In the genomic region with DNA sequence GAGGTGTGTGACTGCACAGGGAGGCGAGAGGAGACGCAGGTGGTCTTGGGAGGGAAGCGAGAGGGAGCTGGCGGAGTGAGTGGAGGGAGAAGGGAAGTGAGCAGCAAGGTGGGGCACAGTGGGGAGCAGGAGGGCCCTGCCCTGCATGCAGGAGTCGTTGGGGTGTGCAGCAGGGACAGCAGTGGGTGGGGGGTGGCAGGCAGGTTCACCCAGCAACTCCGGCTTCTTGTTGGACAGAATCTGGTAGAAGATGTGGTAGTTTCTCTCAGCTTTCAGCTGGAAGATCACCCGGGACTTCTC, we compare ENCODE assay signal across 19 cellular contexts. TPM values are rescaled to one million over a fixed set of nuclear protein-coding genes. Genes with fewer than 3 reads are reported as not detected.
DNase-seq lines count a peak whose midpoint lies in the region; ATAC-seq and TF ChIP-seq lines count a peak whose summit lies in the region.
"Had no signal": no experiment of that assay in that cellular context is flagged by ENCODE, and none has a peak within 500 bp of the region (broad histone marks: within the 10 kb centered on the region; RNA-seq: fewer than 3 reads in every experiment).

No MANE protein-coding gene starts in this region.

- TF ChIP-seq CTCF in left ventricle myocardium inferior (IDR thresholded peaks at IDR 0.05; ENCODE audit: borderline replicate concordance) (no peak), heart right ventricle (IDR thresholded peaks at IDR 0.05) (no peak), right atrium auricular region (IDR thresholded peaks at IDR 0.05) (no peak), dorsolateral prefrontal cortex (IDR thresholded peaks at IDR 0.05 in 54 of 56, conservative IDR thresholded peaks at IDR 0.05 in 2 of 56; ENCODE audit: low read depth in 1 of 56, partially characterized antibody in 56 of 56) (no peak), mesothelial cell of epicardium (IDR thresholded peaks at IDR 0.05; ENCODE audit: unreplicated experiment) (no peak)

- H3K9ac ChIP-seq in neuronal stem cell (ENCODE audit: low read depth, low read length, poor library complexity) = no peak overlapping the region

- peaks cover 67% of the 10 kb centered on the region for H3K27me3 Mint-ChIP-seq in mesothelial cell of epicardium (ENCODE audit: low read depth)

- H2BK5ac ChIP-seq in neuronal stem cell (ENCODE audit: low read length) = peak overlapping the region; percentile 68

- no peak overlapping the region for H2AK5ac ChIP-seq in neuronal stem cell (ENCODE audit: low read depth, low read length)

- H4K8ac ChIP-seq in neuronal stem cell (ENCODE audit: low read depth, low read length) = peak overlapping the region; percentile 76

- H3K27ac ChIP-seq in left ventricle myocardium inferior (replicated peaks) (peak overlapping the region; percentile 91), heart right ventricle (peak overlapping the region in 2 of 10 donors; percentile 19 to 48), right atrium auricular region (peak overlapping the region; percentile 81 to 91), neuronal stem cell (replicated peaks; ENCODE audit: low read length) (no peak overlapping the region), dorsolateral prefrontal cortex (no peak overlapping the region)
- H3K27ac ChIP-seq: C4-2B, HL-60 had no signal

- peak overlapping the region; percentile 20 for H3K18ac ChIP-seq in neuronal stem cell (ENCODE audit: low read length)

- 53 to 62% methylated on average over 7 of the region's 7 CpGs for WGBS in heart right ventricle, 2 donors
- WGBS in neuronal stem cell (ENCODE audit: extremely low coverage in 2 of 2, insufficient read length in 2 of 2, insufficient replicate concordance in 1 of 2), 2 donors = no CpG with 5 or more reads among the region's 7 CpGs

- no peak overlapping the region for H3K4ac ChIP-seq in neuronal stem cell (ENCODE audit: low read length)

- no peak overlapping the region for H3K27ac Mint-ChIP-seq in mesothelial cell of epicardium
- H3K27ac Mint-ChIP-seq: CD4-positive, alpha-beta T cell; HFFc6 had no signal

- H2BK15ac ChIP-seq in neuronal stem cell (ENCODE audit: low read length) = peak overlapping the region; percentile 91

- no peaks in the 10 kb centered on the region for H3K9me3 Mint-ChIP-seq in mesothelial cell of epicardium
- H3K9me3 Mint-ChIP-seq: CD4-positive, alpha-beta T cell; GM23338; HFFc6 had no signal

- H3K4me1 ChIP-seq in left ventricle myocardium inferior (peaks cover 68% of the 10 kb centered on the region), heart right ventricle (peaks cover 0 to 31% (median 0%) of the 10 kb centered on the region in 9 donors), right atrium auricular region (no peaks in the 10 kb centered on the region), neuronal stem cell (ENCODE audit: control insufficient read depth in 2 of 2, insufficient read depth in 1 of 2, low read depth in 1 of 2, low read length in 2 of 2) (peaks cover 0 to 3% of the 10 kb centered on the region in 2 donors)
- H3K4me1 ChIP-seq: Caco-2 had no signal

- no peak for DNase-seq in left ventricle myocardium inferior
- DNase-seq in heart right ventricle = no peak
- no peak for DNase-seq in right atrium auricular region (ENCODE audit: low spot score)
- DNase-seq in neuronal stem cell (ENCODE audit: low spot score) = no peak
- DNase-seq in dorsolateral prefrontal cortex = no peak
- DNase-seq in mesothelial cell of epicardium (ENCODE audit: low spot score in 2 of 2, unreplicated experiment in 2 of 2) = no peak
- DNase-seq: ACHN; AML-193; Caco-2; CD4-positive, alpha-beta T cell; HCEC 1CT; HFFc6; IMR-90 had no signal

- no peaks in the 10 kb centered on the region for H3K36me3 Mint-ChIP-seq in mesothelial cell of epicardium

- H2BK120ac ChIP-seq in neuronal stem cell (ENCODE audit: low read depth, low read length) = no peak overlapping the region

- no peak overlapping the region for H3K4me2 ChIP-seq in neuronal stem cell (ENCODE audit: insufficient read depth, low read length, poor library complexity, severe bottlenecking)
- H3K4me2 ChIP-seq: GM23338 had no signal

- peak overlapping the region; percentile 9 for H3K14ac ChIP-seq in neuronal stem cell (ENCODE audit: low read length)

- peak overlapping the region; percentile 25 for H3K23ac ChIP-seq in neuronal stem cell (ENCODE audit: low read depth, low read length, poor library complexity)

- H3K4me3 Mint-ChIP-seq in mesothelial cell of epicardium = no peak overlapping the region
- H3K4me3 Mint-ChIP-seq: CD4-positive, alpha-beta T cell; GM23338 had no signal

- intact Hi-C loops in left ventricle myocardium inferior (cut with micrococcal nuclease) = no loop called here
- intact Hi-C loops in heart right ventricle (cut with DNase I) = loop anchor here in 1 of 10 donors (5.0 kb wide), 1 partner anchor 44 kb away; no protein-coding TSS in a partner anchor
- intact Hi-C loops in dorsolateral prefrontal cortex (cut with DNase I) = no loop called here

- ATAC-seq in heart right ventricle (no peak), GM19463 (IDR thresholded peaks at IDR 0.05; ENCODE audit: unreplicated experiment) (no peak)

- peaks cover 2% of the 10 kb centered on the region for H3K79me1 ChIP-seq in neuronal stem cell (ENCODE audit: low read depth, low read length)

- peak overlapping the region; percentile 65 for H3K4me3 ChIP-seq in left ventricle myocardium inferior
- H3K4me3 ChIP-seq in heart right ventricle = peak overlapping the region in 1 of 10 donors; percentile 10
- H3K4me3 ChIP-seq in right atrium auricular region = peak overlapping the region; percentile 61 to 82
- H3K4me3 ChIP-seq in neuronal stem cell (ENCODE audit: low read length in 2 of 2) = no peak overlapping the region
- no peak overlapping the region for H3K4me3 ChIP-seq in dorsolateral prefrontal cortex
- H3K4me3 ChIP-seq: GM23338 had no signal

- H3K36me3 ChIP-seq in left ventricle myocardium inferior (peaks cover 70% of the 10 kb centered on the region), heart right ventricle (peaks cover 0 to 78% (median 0%) of the 10 kb centered on the region in 9 donors), right atrium auricular region (peaks cover 100% of the 10 kb centered on the region), neuronal stem cell (replicated peaks in 1 of 2; ENCODE audit: control insufficient read depth in 2 of 2, insufficient read depth in 2 of 2, low read length in 2 of 2) (no peaks in the 10 kb centered on the region)

- H3K9me3 ChIP-seq in left ventricle myocardium inferior (replicated peaks) (no peaks in the 10 kb centered on the region), heart right ventricle (no peaks in the 10 kb centered on the region), right atrium auricular region (no peaks in the 10 kb centered on the region), neuronal stem cell (replicated peaks in 1 of 2; ENCODE audit: control insufficient read depth in 2 of 2, insufficient read depth in 1 of 2, low read depth in 1 of 2, low read length in 2 of 2) (no peaks in the 10 kb centered on the region)
- H3K9me3 ChIP-seq: Caco-2 had no signal

- no peak overlapping the region for H2BK12ac ChIP-seq in neuronal stem cell (ENCODE audit: low read length)

- no peak overlapping the region for H2AFZ ChIP-seq in neuronal stem cell (ENCODE audit: low read length)

- peaks cover 11% of the 10 kb centered on the region for H3K27me3 ChIP-seq in left ventricle myocardium inferior (ENCODE audit: low read depth)
- H3K27me3 ChIP-seq in heart right ventricle = peaks cover 0 to 10% (median 0%) of the 10 kb centered on the region in 7 donors
- no peaks in the 10 kb centered on the region for H3K27me3 ChIP-seq in right atrium auricular region
- peaks cover 0 to 59% (median 0%) of the 10 kb centered on the region in 3 experiments for H3K27me3 ChIP-seq in neuronal stem cell (ENCODE audit: control insufficient read depth in 3 of 3, insufficient read depth in 3 of 3, low read depth in 1 of 3, low read length in 3 of 3)
- H3K27me3 ChIP-seq in dorsolateral prefrontal cortex = peaks cover 0 to 3% (median 0%) of the 10 kb centered on the region in 45 donors

- H4K91ac ChIP-seq in neuronal stem cell (ENCODE audit: low read depth, low read length, poor library complexity) = no peak overlapping the region

- H3K4me1 Mint-ChIP-seq in mesothelial cell of epicardium = peaks cover 2% of the 10 kb centered on the region

RNA-seq across cellular contexts. Expression of a gene that starts 5.0 kb away (rescaled TPM):
- total RNA-seq in left ventricle myocardium inferior (1,823 TPM), heart right ventricle (1,000 to 10,000 TPM in 2 of 10 donors, 100 to 1,000 TPM in 6, 10 to 100 TPM in 2; 76.6 to 7,525 (median 125) TPM), right atrium auricular region (over 10,000 TPM in 1 of 2 donors, 1,000 to 10,000 TPM in 1; 8,253 to 13,240 TPM), dorsolateral prefrontal cortex (under 1 TPM in 14 of 120 experiments, not detected in 106; 0.08 to 0.28 (median 0.11) TPM), mesothelial cell of epicardium (not detected in 3 replicates)
- polyA plus RNA-seq in heart right ventricle = 1,000 to 10,000 TPM; 3,967 to 5,106 TPM
- polyA plus RNA-seq in neuronal stem cell (2013, experiment 1 of 2) = 0.03 TPM
- 0.04 TPM for polyA plus RNA-seq in neuronal stem cell (2013, experiment 2 of 2)
- total RNA-seq: Caco-2; CD4-positive, alpha-beta T cell; HFFc6; HT1080; IMR-90 had no signal
- polyA plus RNA-seq: BJ, IMR-90 had no signal

RNA-seq across cellular contexts. Expression of a gene that starts 26.2 kb away (rescaled TPM):
- total RNA-seq in left ventricle myocardium inferior = 1.0 TPM
- total RNA-seq in heart right ventricle = under 1 TPM in 3 of 10 donors, not detected in 7; 0.32 to 0.53 (median 0.49) TPM
- 1 to 10 TPM; 2.9 to 5.3 TPM for polyA plus RNA-seq in heart right ventricle
- not detected for total RNA-seq in right atrium auricular region
- 5.0 TPM for polyA plus RNA-seq in neuronal stem cell (2013, experiment 1 of 2)
- 4.4 TPM for polyA plus RNA-seq in neuronal stem cell (2013, experiment 2 of 2)
- total RNA-seq in dorsolateral prefrontal cortex = 100 to 1,000 TPM in 13 of 120 experiments, 10 to 100 TPM in 104, 1 to 10 TPM in 3; 8.5 to 244 (median 46.0) TPM
- total RNA-seq in mesothelial cell of epicardium = 0.29 TPM in 1 of 3 replicates, not detected in the others
- total RNA-seq: Caco-2; CD4-positive, alpha-beta T cell; HFFc6; IMR-90 had no signal
- polyA plus RNA-seq: BJ, GM23338 had no signal

RNA-seq across cellular contexts. Expression of a gene that starts 30.5 kb away (rescaled TPM):
- total RNA-seq in left ventricle myocardium inferior = not detected
- total RNA-seq in heart right ventricle = under 1 TPM in 1 of 10 donors, not detected in 9; 0.29 TPM
- polyA plus RNA-seq in heart right ventricle = not detected
- not detected for total RNA-seq in right atrium auricular region
- not detected for polyA plus RNA-seq in neuronal stem cell (2013, experiment 1 of 2)
- polyA plus RNA-seq in neuronal stem cell (2013, experiment 2 of 2) = not detected
- under 1 TPM in 3 of 120 experiments, not detected in 117; 0.36 to 0.71 (median 0.44) TPM for total RNA-seq in dorsolateral prefrontal cortex
- total RNA-seq in mesothelial cell of epicardium = not detected in 3 replicates
- total RNA-seq: Caco-2; CD4-positive, alpha-beta T cell; GM23338; HFFc6; HT1080; IMR-90 had no signal
- polyA plus RNA-seq: BJ, GM23338, IMR-90 had no signal

RNA-seq across cellular contexts. Expression of a gene that starts 32.4 kb away (rescaled TPM):
- total RNA-seq in left ventricle myocardium inferior = 14,853 TPM
- over 10,000 TPM in 9 of 10 donors, 1,000 to 10,000 TPM in 1; 7,779 to 22,607 (median 19,145) TPM for total RNA-seq in heart right ventricle
- 1,000 to 10,000 TPM in 1 of 2 donors, 100 to 1,000 TPM in 1; 641 to 7,351 TPM for polyA plus RNA-seq in heart right ventricle
- 1,000 to 10,000 TPM; 1,082 to 4,592 TPM for total RNA-seq in right atrium auricular region
- polyA plus RNA-seq in neuronal stem cell (2013, experiment 1 of 2) = 0.20 TPM
- 0.19 TPM for polyA plus RNA-seq in neuronal stem cell (2013, experiment 2 of 2)
- 1 to 10 TPM in 106 of 120 experiments, under 1 TPM in 14; 0.40 to 6.7 (median 1.9) TPM for total RNA-seq in dorsolateral prefrontal cortex
- total RNA-seq in mesothelial cell of epicardium = not detected in 3 replicates
- total RNA-seq: Caco-2; CD4-positive, alpha-beta T cell; GM23338; HFFc6; HT1080; IMR-90 had no signal
- polyA plus RNA-seq: BJ, GM23338, IMR-90 had no signal

RNA-seq across cellular contexts. Expression of a gene that starts 38.1 kb away (rescaled TPM):
- total RNA-seq in left ventricle myocardium inferior (3.6 TPM), heart right ventricle (1 to 10 TPM; 1.1 to 3.7 (median 2.2) TPM), right atrium auricular region (1 to 10 TPM; 4.1 to 6.3 TPM), dorsolateral prefrontal cortex (100 to 1,000 TPM in 1 of 120 experiments, 10 to 100 TPM in 118, 1 to 10 TPM in 1; 9.3 to 104 (median 26.2) TPM), mesothelial cell of epicardium (76.8 to 82.1 TPM (median 81.2 TPM) in 3 replicates)
- polyA plus RNA-seq in heart right ventricle = 1 to 10 TPM; 3.7 to 6.0 TPM
- polyA plus RNA-seq in neuronal stem cell (2013, experiment 1 of 2) = 74.5 TPM
- 74.5 TPM for polyA plus RNA-seq in neuronal stem cell (2013, experiment 2 of 2)
- total RNA-seq: CD4-positive, alpha-beta T cell; HT1080 had no signal

Comparison
In these comparisons a context has a peak if more than half of its experiments do, and no peak if none do; other contexts are left out.
1. H3K27ac ChIP-seq: peak in left ventricle myocardium inferior (single experiment) and right atrium auricular region (2 of 2); none in neuronal stem cell (single experiment) and dorsolateral prefrontal cortex (0 of 59).
2. H3K4me3 ChIP-seq: peak in left ventricle myocardium inferior (single experiment) and right atrium auricular region (2 of 2); none in neuronal stem cell (0 of 2) and dorsolateral prefrontal cortex (0 of 59).
3. RNA of a gene that starts 5.0 kb away (total RNA-seq): 8,253 to 13,240 TPM in right atrium auricular region, 1,823 TPM in left ventricle myocardium inferior (single experiment) and 76.6 to 7,525 TPM in heart right ventricle; not detected in mesothelial cell of epicardium and 0.08 to 0.28 TPM in dorsolateral prefrontal cortex; every median in the first group is over 10 times any median in the second.